In the genomic region with DNA sequence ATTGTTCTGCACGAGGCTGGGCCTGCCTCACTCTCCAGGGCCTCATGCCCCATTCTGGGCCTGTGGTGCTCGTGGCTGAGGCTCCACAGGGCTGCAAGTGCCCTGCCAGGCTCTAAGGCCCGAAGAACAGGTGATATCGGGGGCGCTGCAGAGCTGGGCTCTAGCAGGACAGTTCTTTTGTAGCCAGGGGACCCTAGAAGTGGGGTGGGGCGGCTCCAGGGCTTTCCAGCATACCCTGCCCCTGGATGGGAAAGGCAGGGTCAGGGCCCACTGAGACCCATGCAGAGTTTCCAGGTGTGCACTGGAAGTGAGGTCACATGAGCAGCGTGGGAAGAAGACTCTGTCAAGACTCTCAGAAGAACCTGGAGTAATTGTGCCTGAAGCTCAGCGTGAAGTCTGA, we compare ENCODE assay signal across 1 cellular context.
TF ChIP-seq lines count a peak whose summit lies in the region.

No MANE protein-coding gene starts in this region.

TF ChIP-seq in HEK293, 187 proteins besides CTCF, POLR2A, EP300 and RAD21:
- TF ChIP-seq ZNF837 (tag by site-specific recombination; IDR thresholded peaks at IDR 0.05) (no peak), ZNF558 (tag by site-specific recombination; IDR thresholded peaks at IDR 0.05) (no peak), ZFHX2 (tag by site-specific recombination; conservative IDR thresholded peaks at IDR 0.05) (no peak), ZSCAN23 (tag by site-specific recombination; IDR thresholded peaks at IDR 0.05) (no peak), GLIS2 (tag by site-specific recombination; IDR thresholded peaks at IDR 0.05) (no peak), ZBTB7A (tag by site-specific recombination; IDR thresholded peaks at IDR 0.05; ENCODE audit: low read depth) (no peak), ZIC2 (tag by site-specific recombination; IDR thresholded peaks at IDR 0.05) (peak; percentile 94)
- TF ChIP-seq, protein P1, sequence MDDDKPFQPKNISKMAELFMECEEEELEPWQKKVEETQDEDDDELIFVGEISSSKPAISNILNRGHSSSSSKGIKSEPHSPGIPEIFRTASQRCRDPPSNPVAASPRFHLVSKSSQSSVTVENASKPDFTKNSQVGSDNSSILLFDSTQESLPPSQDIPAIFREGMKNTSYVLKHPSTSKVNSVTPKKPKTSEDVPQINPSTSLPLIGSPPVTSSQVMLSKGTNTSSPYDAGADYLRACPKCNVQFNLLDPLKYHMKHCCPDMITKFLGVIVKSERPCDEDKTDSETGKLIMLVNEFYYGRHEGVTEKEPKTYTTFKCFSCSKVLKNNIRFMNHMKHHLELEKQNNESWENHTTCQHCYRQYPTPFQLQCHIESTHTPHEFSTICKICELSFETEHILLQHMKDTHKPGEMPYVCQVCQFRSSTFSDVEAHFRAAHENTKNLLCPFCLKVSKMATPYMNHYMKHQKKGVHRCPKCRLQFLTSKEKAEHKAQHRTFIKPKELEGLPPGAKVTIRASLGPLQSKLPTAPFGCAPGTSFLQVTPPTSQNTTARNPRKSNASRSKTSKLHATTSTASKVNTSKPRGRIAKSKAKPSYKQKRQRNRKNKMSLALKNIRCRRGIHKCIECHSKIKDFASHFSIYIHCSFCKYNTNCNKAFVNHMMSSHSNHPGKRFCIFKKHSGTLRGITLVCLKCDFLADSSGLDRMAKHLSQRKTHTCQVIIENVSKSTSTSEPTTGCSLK (tag by site-specific recombination; IDR thresholded peaks at IDR 0.05), result no peak
